Comparison of ENCODE assay signal across 7 cellular contexts in the genomic region with DNA sequence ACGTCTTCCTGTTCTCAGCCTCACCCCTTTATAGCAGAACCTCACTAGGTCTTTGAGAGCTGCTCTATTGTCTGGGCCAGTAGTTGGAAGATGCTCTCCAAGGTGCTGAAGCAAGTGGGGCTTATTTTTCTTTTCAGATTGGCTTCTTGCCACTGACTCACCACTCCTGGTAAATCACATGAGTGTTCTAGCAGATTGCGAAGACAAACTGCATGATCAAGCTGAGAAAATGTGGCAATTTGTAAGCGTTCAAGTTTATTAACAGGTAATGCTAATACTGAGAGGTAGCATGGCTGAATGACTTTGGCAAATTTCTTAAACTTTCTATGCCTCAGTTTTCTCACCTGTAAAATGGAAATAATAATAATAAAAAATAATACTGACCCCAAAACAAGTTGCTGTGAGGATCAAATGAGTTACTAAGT. TPM values are rescaled to one million over a fixed set of nuclear protein-coding genes. Genes with fewer than 3 reads are reported as not detected.
DNase-seq lines count a peak whose midpoint lies in the region; ATAC-seq and TF ChIP-seq lines count a peak whose summit lies in the region.

No MANE protein-coding gene starts in this region.

- H3K18ac ChIP-seq in neuronal stem cell (ENCODE audit: low read length) = no peak overlapping the region

- no peak overlapping the region for H2BK15ac ChIP-seq in neuronal stem cell (ENCODE audit: low read length)

- H3K4ac ChIP-seq in neuronal stem cell (ENCODE audit: low read length) = no peak overlapping the region

- H3K9me3 ChIP-seq in colonic mucosa = no peaks in the 10 kb centered on the region
- peaks cover 0 to 2% of the 10 kb centered on the region in 2 donors for H3K9me3 ChIP-seq in neuronal stem cell (replicated peaks in 1 of 2; ENCODE audit: control insufficient read depth in 2 of 2, insufficient read depth in 1 of 2, low read depth in 1 of 2, low read length in 2 of 2)
- no peaks in the 10 kb centered on the region for H3K9me3 ChIP-seq in sigmoid colon

- WGBS in neuronal stem cell (ENCODE audit: extremely low coverage in 2 of 2, insufficient read length in 2 of 2, insufficient replicate concordance in 1 of 2), 2 donors = no CpG with 5 or more reads among the region's 3 CpGs
- WGBS in sigmoid colon, 2 donors = 32 to 38% methylated on average over 3 of the region's 3 CpGs

- no peak overlapping the region for H3K27ac Mint-ChIP-seq in GM23338

- peaks cover 3% of the 10 kb centered on the region; the same call in 2 of the 3 replicates for H3K4me1 Mint-ChIP-seq in GM23338

- no peak overlapping the region for H3K9ac ChIP-seq in colonic mucosa (ENCODE audit: low read depth in 2 of 2, low read length in 2 of 2)
- no peak overlapping the region for H3K9ac ChIP-seq in neuronal stem cell (ENCODE audit: low read depth, low read length, poor library complexity)

- no peaks in the 10 kb centered on the region for H3K9me2 ChIP-seq in GM23338 (ENCODE audit: insufficient read depth)

- no peaks in the 10 kb centered on the region for H3K36me3 Mint-ChIP-seq in GM23338 (ENCODE audit: low read depth)

- H3K4me3 ChIP-seq in GM23338 (no peak overlapping the region), colonic mucosa (no peak overlapping the region), neuronal stem cell (ENCODE audit: low read length in 2 of 2) (no peak overlapping the region), sigmoid colon (no peak overlapping the region)

- no peak overlapping the region for H2AK5ac ChIP-seq in neuronal stem cell (ENCODE audit: low read depth, low read length)

- no peaks in the 10 kb centered on the region for H3K36me3 ChIP-seq in GM23338 (ENCODE audit: insufficient read depth)
- no peaks in the 10 kb centered on the region for H3K36me3 ChIP-seq in colonic mucosa
- no peaks in the 10 kb centered on the region for H3K36me3 ChIP-seq in neuronal stem cell (replicated peaks in 1 of 2; ENCODE audit: control insufficient read depth in 2 of 2, insufficient read depth in 2 of 2, low read length in 2 of 2)
- H3K36me3 ChIP-seq in sigmoid colon = no peaks in the 10 kb centered on the region

- H3K79me2 ChIP-seq in GM23338 (replicated peaks; ENCODE audit: insufficient read depth) = no peaks in the 10 kb centered on the region

- no peaks in the 10 kb centered on the region for H4K20me1 ChIP-seq in GM23338 (replicated peaks; ENCODE audit: insufficient read depth)

- H4K91ac ChIP-seq in neuronal stem cell (ENCODE audit: low read depth, low read length, poor library complexity) = no peak overlapping the region

- H3K14ac ChIP-seq in neuronal stem cell (ENCODE audit: low read length) = no peak overlapping the region

- no peaks in the 10 kb centered on the region; the same call in 2 of the 3 replicates for H3K9me3 Mint-ChIP-seq in GM23338

- H3F3A ChIP-seq in GM23338 (replicated peaks; ENCODE audit: low read depth) = no peaks in the 10 kb centered on the region

- H3K4me1 ChIP-seq in GM23338 (ENCODE audit: insufficient read depth) = no peaks in the 10 kb centered on the region
- H3K4me1 ChIP-seq in colonic mucosa = no peaks in the 10 kb centered on the region
- H3K4me1 ChIP-seq in neuronal stem cell (ENCODE audit: control insufficient read depth in 2 of 2, insufficient read depth in 1 of 2, low read depth in 1 of 2, low read length in 2 of 2) = no peaks in the 10 kb centered on the region
- H3K4me1 ChIP-seq in sigmoid colon = no peaks in the 10 kb centered on the region

- H3K27me3 ChIP-seq in GM23338 (ENCODE audit: insufficient read depth) (no peaks in the 10 kb centered on the region), colonic mucosa (no peaks in the 10 kb centered on the region), neuronal stem cell (ENCODE audit: control insufficient read depth in 3 of 3, insufficient read depth in 3 of 3, low read depth in 1 of 3, low read length in 3 of 3) (peaks cover 0 to 9% (median 0%) of the 10 kb centered on the region in 3 experiments), sigmoid colon (peaks cover 0 to 13% (median 0%) of the 10 kb centered on the region in 3 donors)

- no peak for TF ChIP-seq EP300 in sigmoid colon (IDR thresholded peaks at IDR 0.05)

- no peak overlapping the region for H4K8ac ChIP-seq in neuronal stem cell (ENCODE audit: low read depth, low read length)

- H2BK120ac ChIP-seq in neuronal stem cell (ENCODE audit: low read depth, low read length) = no peak overlapping the region

- no peak overlapping the region for H3K27ac ChIP-seq in GM23338 (ENCODE audit: low read depth)
- no peak overlapping the region for H3K27ac ChIP-seq in colonic mucosa
- no peak overlapping the region for H3K27ac ChIP-seq in neuronal stem cell (replicated peaks; ENCODE audit: low read length)
- H3K27ac ChIP-seq in sigmoid colon = no peak overlapping the region

- no peak for TF ChIP-seq POLR2A in sigmoid colon (IDR thresholded peaks at IDR 0.05)

- H2AFZ ChIP-seq in GM23338 (no peak overlapping the region), neuronal stem cell (ENCODE audit: low read length) (no peak overlapping the region)

- H3K4me2 ChIP-seq in GM23338 (no peak overlapping the region), neuronal stem cell (ENCODE audit: insufficient read depth, low read length, poor library complexity, severe bottlenecking) (no peak overlapping the region)

- DNase-seq in GM23338 (ENCODE audit: low spot score) (peak; percentile 93), NCI-H226 (peak; percentile 64), colonic mucosa (peak; percentile 26), neuronal stem cell (ENCODE audit: low spot score) (peak; percentile 82), NCI-H2227 treated with DMSO at 0.1 percent for 48 hours (lab: John Stamatoyannopoulos, UW) (no peak), sigmoid colon (no peak)

- TF ChIP-seq CTCF in GM23338 (conservative IDR thresholded peaks at IDR 0.05; ENCODE audit: low read depth in 2 of 2) (no peak), colonic mucosa (IDR thresholded peaks at IDR 0.05) (no peak), sigmoid colon (IDR thresholded peaks at IDR 0.05) (no peak)

- H2BK12ac ChIP-seq in neuronal stem cell (ENCODE audit: low read length) = no peak overlapping the region

- H3K79me1 ChIP-seq in neuronal stem cell (ENCODE audit: low read depth, low read length) = no peaks in the 10 kb centered on the region

- intact Hi-C loops in colonic mucosa (cut with DNase I) = no loop called here
- intact Hi-C loops in sigmoid colon (cut with DNase I) = no loop called here

- ATAC-seq in GM23338 (peak; percentile 93), HG03460 (IDR thresholded peaks at IDR 0.05; ENCODE audit: unreplicated experiment) (no peak)

- H2BK5ac ChIP-seq in neuronal stem cell (ENCODE audit: low read length) = no peak overlapping the region

- H3K4me3 Mint-ChIP-seq in GM23338 = no peak overlapping the region; the same call in 2 of the 3 replicates

- H3K23ac ChIP-seq in neuronal stem cell (ENCODE audit: low read depth, low read length, poor library complexity) = no peak overlapping the region

- H3K27me3 Mint-ChIP-seq in GM23338 (ENCODE audit: insufficient read depth, low read depth, poor library complexity) = peaks cover 6% of the 10 kb centered on the region

TF ChIP-seq in GM23338, 12 proteins besides CTCF, POLR2A, EP300 and RAD21 (continues in another document):
- TF ChIP-seq NANOG (IDR thresholded peaks at IDR 0.05; ENCODE audit: borderline replicate concordance) (no peak), EZH2phosphoT487 (IDR thresholded peaks at IDR 0.05; ENCODE audit: unreplicated experiment) (no peak), STAT1 (IDR thresholded peaks at IDR 0.05; ENCODE audit: unreplicated experiment) (no peak), POLR2AphosphoS5 (IDR thresholded peaks at IDR 0.05; ENCODE audit: low read depth) (no peak), EZH2 (IDR thresholded peaks at IDR 0.05; ENCODE audit: low read depth, unreplicated experiment) (no peak), JUNB (IDR thresholded peaks at IDR 0.05; ENCODE audit: unreplicated experiment) (no peak), ZNF114 (CRISPR knock-in tag; IDR thresholded peaks at IDR 0.05) (no peak), ZNF331 (CRISPR knock-in tag; IDR thresholded peaks at IDR 0.05; ENCODE audit: low read depth) (no peak), CREB1 (CRISPR knock-in tag; IDR thresholded peaks at IDR 0.05; ENCODE audit: low read depth) (no peak)
- TF ChIP-seq, protein P1, sequence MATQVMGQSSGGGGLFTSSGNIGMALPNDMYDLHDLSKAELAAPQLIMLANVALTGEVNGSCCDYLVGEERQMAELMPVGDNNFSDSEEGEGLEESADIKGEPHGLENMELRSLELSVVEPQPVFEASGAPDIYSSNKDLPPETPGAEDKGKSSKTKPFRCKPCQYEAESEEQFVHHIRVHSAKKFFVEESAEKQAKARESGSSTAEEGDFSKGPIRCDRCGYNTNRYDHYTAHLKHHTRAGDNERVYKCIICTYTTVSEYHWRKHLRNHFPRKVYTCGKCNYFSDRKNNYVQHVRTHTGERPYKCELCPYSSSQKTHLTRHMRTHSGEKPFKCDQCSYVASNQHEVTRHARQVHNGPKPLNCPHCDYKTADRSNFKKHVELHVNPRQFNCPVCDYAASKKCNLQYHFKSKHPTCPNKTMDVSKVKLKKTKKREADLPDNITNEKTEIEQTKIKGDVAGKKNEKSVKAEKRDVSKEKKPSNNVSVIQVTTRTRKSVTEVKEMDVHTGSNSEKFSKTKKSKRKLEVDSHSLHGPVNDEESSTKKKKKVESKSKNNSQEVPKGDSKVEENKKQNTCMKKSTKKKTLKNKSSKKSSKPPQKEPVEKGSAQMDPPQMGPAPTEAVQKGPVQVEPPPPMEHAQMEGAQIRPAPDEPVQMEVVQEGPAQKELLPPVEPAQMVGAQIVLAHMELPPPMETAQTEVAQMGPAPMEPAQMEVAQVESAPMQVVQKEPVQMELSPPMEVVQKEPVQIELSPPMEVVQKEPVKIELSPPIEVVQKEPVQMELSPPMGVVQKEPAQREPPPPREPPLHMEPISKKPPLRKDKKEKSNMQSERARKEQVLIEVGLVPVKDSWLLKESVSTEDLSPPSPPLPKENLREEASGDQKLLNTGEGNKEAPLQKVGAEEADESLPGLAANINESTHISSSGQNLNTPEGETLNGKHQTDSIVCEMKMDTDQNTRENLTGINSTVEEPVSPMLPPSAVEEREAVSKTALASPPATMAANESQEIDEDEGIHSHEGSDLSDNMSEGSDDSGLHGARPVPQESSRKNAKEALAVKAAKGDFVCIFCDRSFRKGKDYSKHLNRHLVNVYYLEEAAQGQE (IDR thresholded peaks at IDR 0.05; ENCODE audit: unreplicated experiment) = peak; percentile 91

RNA-seq across cellular contexts. Expression of a gene that starts 59.2 kb away (rescaled TPM):
- not detected in 2 replicates for total RNA-seq in GM23338 (2014; rRNA removed; shearing (Covaris generic))
- polyA plus RNA-seq in GM23338 (2016; fragmentation: Nextera tagmentation; extraction: Ambion mirVana) = not detected in 2 replicates
- not detected for total RNA-seq in colonic mucosa
- polyA plus RNA-seq in neuronal stem cell (2013, experiment 1 of 2) = not detected
- not detected for polyA plus RNA-seq in neuronal stem cell (2013, experiment 2 of 2)
- total RNA-seq in sigmoid colon = not detected
- under 1 TPM in 1 of 3 donors, not detected in 2; under 0.01 TPM for polyA plus RNA-seq in sigmoid colon

Comparison
In these comparisons a context has a peak if more than half of its experiments do, and no peak if none do; other contexts are left out.
1. DNase-seq: peak in GM23338 (single experiment), NCI-H226 (single experiment), colonic mucosa (single experiment) and neuronal stem cell (single experiment); none in NCI-H2227 treated with DMSO at 0.1 percent for 48 hours (single experiment) and sigmoid colon (single experiment).